1 cellular context compared by ENCODE assay signal in genomic region chr17:28745052-28745776, GRCh38.
TF ChIP-seq lines count a peak whose summit lies in the region.

No MANE protein-coding gene starts in this region.

TF ChIP-seq in HepG2, 621 proteins besides CTCF, POLR2A, EP300 and RAD21 (continued from another document and continues in another):
- TF ChIP-seq TFAP4 (IDR thresholded peaks at IDR 0.05; ENCODE audit: borderline replicate concordance, low read depth) (peak; percentile 97), ZNF263 (CRISPR knock-in tag; IDR thresholded peaks at IDR 0.05) (peak; percentile 98), ZNF563 (CRISPR knock-in tag; IDR thresholded peaks at IDR 0.05) (no peak), ZNF709 (CRISPR knock-in tag; IDR thresholded peaks at IDR 0.05) (no peak), FOXP1 (IDR thresholded peaks at IDR 0.05) (no peak), FOXP1 (CRISPR knock-in tag; IDR thresholded peaks at IDR 0.05) (peak; percentile 27; the same call in 1 of the 2 replicates), MXD3 (CRISPR knock-in tag; IDR thresholded peaks at IDR 0.05) (no peak), FOXO1 (CRISPR knock-in tag; IDR thresholded peaks at IDR 0.05) (0 out of 2 replicates have a peak, but pooled peaks have one; percentile 10), NR2F6 (IDR thresholded peaks at IDR 0.05) (no peak), NR2F6 (CRISPR knock-in tag; IDR thresholded peaks at IDR 0.05) (peak; percentile 80), SOX5 (CRISPR knock-in tag; IDR thresholded peaks at IDR 0.05; ENCODE audit: borderline replicate concordance) (peak; percentile 79; the same call in 1 of the 2 replicates), SPEN (CRISPR knock-in tag; IDR thresholded peaks at IDR 0.05; ENCODE audit: low read depth) (peak; percentile 33; the same call in 1 of the 2 replicates), YEATS4 (CRISPR knock-in tag; IDR thresholded peaks at IDR 0.05; ENCODE audit: borderline replicate concordance) (peak; percentile 29; the same call in 1 of the 2 replicates), GMEB1 (CRISPR knock-in tag; IDR thresholded peaks at IDR 0.05; ENCODE audit: borderline replicate concordance) (no peak), ZSCAN12 (CRISPR knock-in tag; IDR thresholded peaks at IDR 0.05) (no peak), CHD4 (IDR thresholded peaks at IDR 0.05; ENCODE audit: borderline replicate concordance, low read length) (no peak), DBP (CRISPR knock-in tag; IDR thresholded peaks at IDR 0.05; ENCODE audit: not compliant biosample characterization) (no peak), ZNF770 (CRISPR knock-in tag; IDR thresholded peaks at IDR 0.05) (0 out of 2 replicates have a peak, but pooled peaks have one; percentile 52), RELA (CRISPR knock-in tag; IDR thresholded peaks at IDR 0.05) (no peak; the same call in 1 of the 2 replicates), ZNF3 (CRISPR knock-in tag; IDR thresholded peaks at IDR 0.05) (no peak), AGO2 (optimal IDR thresholded peaks at IDR 0.05; ENCODE audit: low read depth, low read length) (peak; percentile 88), ZNF800 (CRISPR knock-in tag; IDR thresholded peaks at IDR 0.05) (no peak), TEAD3 (CRISPR knock-in tag; optimal IDR thresholded peaks at IDR 0.05; ENCODE audit: borderline replicate concordance) (no peak), NR2C2 (CRISPR knock-in tag; IDR thresholded peaks at IDR 0.05; ENCODE audit: borderline replicate concordance) (no peak), ZC3H4 (CRISPR knock-in tag; IDR thresholded peaks at IDR 0.05; ENCODE audit: borderline replicate concordance) (peak; percentile 87; the same call in 1 of the 2 replicates), PHF21A (CRISPR knock-in tag; IDR thresholded peaks at IDR 0.05) (peak; percentile 90), SP2 (CRISPR knock-in tag; IDR thresholded peaks at IDR 0.05) (0 out of 2 replicates have a peak, but pooled peaks have one; percentile 1), ZUFSP (CRISPR knock-in tag; IDR thresholded peaks at IDR 0.05; ENCODE audit: borderline replicate concordance) (no peak), GATA4 (IDR thresholded peaks at IDR 0.05; ENCODE audit: borderline replicate concordance, low read depth) (peak; percentile 49; the same call in 1 of the 2 replicates), ZNF441 (CRISPR knock-in tag; IDR thresholded peaks at IDR 0.05; ENCODE audit: borderline replicate concordance) (no peak), ZNF609 (CRISPR knock-in tag; IDR thresholded peaks at IDR 0.05; ENCODE audit: borderline replicate concordance) (peak; percentile 24; the same call in 1 of the 2 replicates), CENPX (CRISPR knock-in tag; IDR thresholded peaks at IDR 0.05) (no peak), ZNF232 (CRISPR knock-in tag; IDR thresholded peaks at IDR 0.05; ENCODE audit: borderline replicate concordance) (no peak), GABPA (IDR thresholded peaks at IDR 0.05; ENCODE audit: low read depth, low read length) (no peak), GABPA (CRISPR knock-in tag; IDR thresholded peaks at IDR 0.05; ENCODE audit: low read depth) (peak; percentile 21; the same call in 1 of the 2 replicates), ATF7 (IDR thresholded peaks at IDR 0.05) (no peak), ATF7 (CRISPR knock-in tag; IDR thresholded peaks at IDR 0.05) (no peak), CBX1 (IDR thresholded peaks at IDR 0.05; ENCODE audit: low read depth) (peak; percentile 36), ZNF431 (CRISPR knock-in tag; IDR thresholded peaks at IDR 0.05; ENCODE audit: borderline replicate concordance, low read depth) (0 out of 2 replicates have a peak, but pooled peaks have one; percentile 17), ZSCAN20 (CRISPR knock-in tag; IDR thresholded peaks at IDR 0.05; ENCODE audit: borderline replicate concordance) (no peak), PAF1 (CRISPR knock-in tag; IDR thresholded peaks at IDR 0.05) (no peak), ZNF234 (CRISPR knock-in tag; conservative IDR thresholded peaks at IDR 0.05) (no peak), HOXA3 (CRISPR knock-in tag; IDR thresholded peaks at IDR 0.05) (peak; percentile 44; the same call in 1 of the 2 replicates), MLX (CRISPR knock-in tag; IDR thresholded peaks at IDR 0.05) (0 out of 2 replicates have a peak, but pooled peaks have one; percentile 28), CBX2 (IDR thresholded peaks at IDR 0.05; ENCODE audit: low read depth, low read length) (no peak), CBX2 (CRISPR knock-in tag; IDR thresholded peaks at IDR 0.05; ENCODE audit: low read depth) (no peak), UBTF (CRISPR knock-in tag; IDR thresholded peaks at IDR 0.05) (peak; percentile 86), NPAS2 (CRISPR knock-in tag; IDR thresholded peaks at IDR 0.05; ENCODE audit: borderline replicate concordance) (no peak)
